In the genomic region with DNA sequence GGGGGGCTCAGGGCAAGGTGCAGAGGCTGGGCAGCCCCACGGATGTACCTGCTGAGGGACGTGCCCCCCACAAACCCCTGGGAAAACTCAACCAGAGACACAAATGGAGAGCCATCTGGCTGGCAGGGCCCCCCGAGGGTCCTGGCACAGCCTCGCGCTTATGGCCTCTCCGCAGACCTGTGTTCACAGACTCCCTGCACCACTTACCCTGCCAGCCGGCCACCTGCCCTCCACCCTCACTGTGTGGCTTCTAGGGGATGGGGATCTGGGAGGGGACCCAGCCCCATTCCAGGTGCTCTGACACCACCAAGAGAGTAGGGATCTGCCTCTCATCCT, we compare ENCODE assay signal across 13 cellular contexts. TPM values are rescaled to one million over a fixed set of nuclear protein-coding genes. Genes with fewer than 3 reads are reported as not detected.
A peak's percentile ranks its signal among the peaks of the same experiment; 100 is the strongest.
DNase-seq lines count a peak whose midpoint lies in the region; ATAC-seq and TF ChIP-seq lines count a peak whose summit lies in the region.
"Had no signal": no experiment of that assay in that cellular context is flagged by ENCODE, and none has a peak within 500 bp of the region (broad histone marks: within the 10 kb centered on the region; RNA-seq: fewer than 3 reads in every experiment).

No MANE protein-coding gene starts in this region.

- dilution Hi-C loops in mammary epithelial cell (cut with HindIII; ENCODE audit: low sequenced_read_pairs) = no loop called here

- no peaks in the 10 kb centered on the region for H3K36me3 Mint-ChIP-seq in activated CD4-positive, alpha-beta T cell treated with anti-CD3 and anti-CD28 coated beads, Interleukin-2, amount 10 ng/mL, durations not matched to agents 24 days and 14 days (ENCODE audit: low read depth)

- intact Hi-C loops in heart left ventricle (cut with DNase I) (loop anchor here in 2 of 10 donors (5.0 kb wide), 2 partner anchors 42 to 47 kb away; no protein-coding TSS in a partner anchor), cardiac septum (cut with DNase I) (no loop called here), mammary epithelial cell (cut with micrococcal nuclease) (no loop called here), uterus (cut with DNase I; ENCODE audit: low total_unique reads) (no loop called here)
- intact Hi-C loops in activated CD4-positive, alpha-beta T cell treated with anti-CD3 and anti-CD28 coated beads, Interleukin-2, amount 10 ng/mL, durations not matched to agents 24 days and 14 days (cut with micrococcal nuclease) = no loop called here

- no peak for ATAC-seq in heart left ventricle

- H3K9ac ChIP-seq in mammary epithelial cell (ENCODE audit: insufficient read depth, low read length) = no peak overlapping the region
- H3K9ac ChIP-seq in neural cell (ENCODE audit: low read length) = peak overlapping the region; percentile 24

- no peak for TF ChIP-seq EP300 in neural cell (conservative IDR thresholded peaks at IDR 0.05; ENCODE audit: poor library complexity, severe bottlenecking)

- H3K4me1 ChIP-seq in heart left ventricle (peaks cover 13 to 47% (median 38%) of the 10 kb centered on the region in 12 donors), mammary epithelial cell (ENCODE audit: insufficient read depth, low read length) (peaks cover 14% of the 10 kb centered on the region), uterus (peaks cover 0 to 24% of the 10 kb centered on the region in 2 donors)

- in situ Hi-C loops in mammary epithelial cell (cut with MboI; ENCODE audit: low sequenced_read_pairs in 2 of 2) = no loop called here

- BruUV-seq in mammary epithelial cell (replicated peaks; lab: Mats Ljungman, UMichigan) = no TSS peak

- peak overlapping the region; percentile 32 to 86 (median 69) for H3K27ac ChIP-seq in heart left ventricle
- H3K27ac ChIP-seq in mammary epithelial cell (ENCODE audit: insufficient read depth, low read depth, low read length) = no peak overlapping the region
- H3K27ac ChIP-seq in neural cell (ENCODE audit: low read length) = no peak overlapping the region
- H3K27ac ChIP-seq in uterus = peak overlapping the region; percentile 74 to 91

- CTCF ChIA-PET in mammary epithelial cell (lab: Charles Lee; ENCODE audit: low non-redundant PET) = no interaction called here

- peaks cover 10% of the 10 kb centered on the region for H3K4me1 Mint-ChIP-seq in activated CD4-positive, alpha-beta T cell treated with anti-CD3 and anti-CD28 coated beads, Interleukin-2, amount 10 ng/mL, durations not matched to agents 24 days and 14 days

- TF ChIP-seq POLR2A in heart left ventricle (IDR thresholded peaks at IDR 0.05) (no peak), uterus (IDR thresholded peaks at IDR 0.05) (no peak)

- no peaks in the 10 kb centered on the region for H3K9me3 Mint-ChIP-seq in activated CD4-positive, alpha-beta T cell treated with anti-CD3 and anti-CD28 coated beads, Interleukin-2, amount 10 ng/mL, durations not matched to agents 24 days and 14 days
- H3K9me3 Mint-ChIP-seq: activated B cell treated with CpG ODN at 0.5 μM for 24 hours had no signal

- H3K27ac Mint-ChIP-seq in activated CD4-positive, alpha-beta T cell treated with anti-CD3 and anti-CD28 coated beads, Interleukin-2, amount 10 ng/mL, durations not matched to agents 24 days and 14 days = no peak overlapping the region
- H3K27ac Mint-ChIP-seq: activated B cell treated with CpG ODN at 0.5 μM for 24 hours; activated naive CD8-positive, alpha-beta T cell had no signal

- H3K4me3 Mint-ChIP-seq in activated CD4-positive, alpha-beta T cell treated with anti-CD3 and anti-CD28 coated beads, Interleukin-2, amount 10 ng/mL, durations not matched to agents 24 days and 14 days = no peak overlapping the region
- H3K4me3 Mint-ChIP-seq: activated B cell treated with CpG ODN at 0.5 μM for 24 hours; activated naive CD8-positive, alpha-beta T cell had no signal

- DNase-seq in heart left ventricle = peak in 1 of 5 donors; percentile 34
- DNase-seq in cardiac septum (ENCODE audit: low spot score) = no peak
- no peak for DNase-seq in mammary epithelial cell
- no peak for DNase-seq in uterus
- no peak for DNase-seq in NCI-H69 (lab: John Stamatoyannopoulos, UW)
- DNase-seq in OCI-M1 (lab: John Stamatoyannopoulos, UW) = no peak
- no peak for DNase-seq in activated CD4-positive, alpha-beta T cell treated with anti-CD3 and anti-CD28 coated beads, Interleukin-2, amount 10 ng/mL, durations not matched to agents 24 days and 14 days
- DNase-seq: activated B cell treated with CpG ODN at 0.5 μM for 24 hours had no signal

- H3K36me3 ChIP-seq in heart left ventricle (no peaks in the 10 kb centered on the region), mammary epithelial cell (ENCODE audit: insufficient read depth, low read length) (no peaks in the 10 kb centered on the region), neural cell (ENCODE audit: insufficient read depth, low read length) (no peaks in the 10 kb centered on the region), uterus (no peaks in the 10 kb centered on the region)

- WGBS in heart left ventricle, 4 donors = 80 to 84% (median 83%) methylated on average over 7 of the region's 7 CpGs
- 81% methylated on average over 4 of the region's 7 CpGs for WGBS in mammary epithelial cell (ENCODE audit: low coverage, missing lambda C conversion rate)

- H3K27me3 Mint-ChIP-seq in activated CD4-positive, alpha-beta T cell treated with anti-CD3 and anti-CD28 coated beads, Interleukin-2, amount 10 ng/mL, durations not matched to agents 24 days and 14 days = peaks cover 27% of the 10 kb centered on the region

- peaks cover 0 to 21% (median 0%) of the 10 kb centered on the region in 9 donors for H3K27me3 ChIP-seq in heart left ventricle
- H3K27me3 ChIP-seq in mammary epithelial cell (ENCODE audit: insufficient read depth, low read length) = peaks cover 12% of the 10 kb centered on the region
- H3K27me3 ChIP-seq in neural cell (ENCODE audit: insufficient read depth, low read depth, low read length) = peaks cover 12% of the 10 kb centered on the region
- no peaks in the 10 kb centered on the region for H3K27me3 ChIP-seq in uterus

- TF ChIP-seq CTCF in heart left ventricle (IDR thresholded peaks at IDR 0.05) (no peak), mammary epithelial cell (conservative IDR thresholded peaks at IDR 0.05 in 1 of 2, IDR thresholded peaks at IDR 0.05 in 1 of 2; ENCODE audit: extremely low read depth in 1 of 2, insufficient read depth in 1 of 2, low read depth in 1 of 2, low read length in 2 of 2) (no peak), neural cell (IDR thresholded peaks at IDR 0.05; ENCODE audit: poor library complexity, severe bottlenecking) (no peak), uterus (IDR thresholded peaks at IDR 0.05) (no peak)

- TF ChIP-seq RAD21 in neural cell (conservative IDR thresholded peaks at IDR 0.05) = no peak

- no peaks in the 10 kb centered on the region for H3K79me2 ChIP-seq in mammary epithelial cell (ENCODE audit: insufficient read depth, low read length)
- peaks cover 5% of the 10 kb centered on the region for H3K79me2 ChIP-seq in neural cell (replicated peaks; ENCODE audit: insufficient read depth, low read length)

- H3F3A ChIP-seq in neural cell (ENCODE audit: insufficient read depth, low read length, poor library complexity, severe bottlenecking) = peaks cover 5% of the 10 kb centered on the region

- H3K9me3 ChIP-seq in heart left ventricle (no peaks in the 10 kb centered on the region), mammary epithelial cell (replicated peaks; ENCODE audit: insufficient read depth, low read length) (no peaks in the 10 kb centered on the region), neural cell (ENCODE audit: low read length) (no peaks in the 10 kb centered on the region), uterus (no peaks in the 10 kb centered on the region)

- peak overlapping the region; percentile 64 for H2AFZ ChIP-seq in mammary epithelial cell (ENCODE audit: low read depth, low read length)
- no peak overlapping the region for H2AFZ ChIP-seq in neural cell (ENCODE audit: low read depth, low read length)

- peak overlapping the region; percentile 40 for H3K4me2 ChIP-seq in mammary epithelial cell (ENCODE audit: insufficient read depth, low read depth, low read length)
- no peak overlapping the region for H3K4me2 ChIP-seq in neural cell (ENCODE audit: low read length)

- no peaks in the 10 kb centered on the region for H3K9me2 ChIP-seq in neural cell (ENCODE audit: insufficient read depth, low read length)

- H4K20me1 ChIP-seq in mammary epithelial cell (ENCODE audit: insufficient read depth, low read length) = no peaks in the 10 kb centered on the region
- no peaks in the 10 kb centered on the region for H4K20me1 ChIP-seq in neural cell (ENCODE audit: insufficient read depth)

- H3K4me3 ChIP-seq in heart left ventricle = no peak overlapping the region
- H3K4me3 ChIP-seq in mammary epithelial cell (replicated peaks in 1 of 3; ENCODE audit: insufficient read depth in 1 of 3, low read depth in 2 of 3, low read length in 3 of 3) = no peak overlapping the region
- no peak overlapping the region for H3K4me3 ChIP-seq in neural cell (ENCODE audit: low read length)
- H3K4me3 ChIP-seq in uterus = no peak overlapping the region

RNA-seq across cellular contexts. Expression of gene ZBTB46, which starts 3.4 kb away (rescaled TPM):
- total RNA-seq in heart left ventricle (10 to 100 TPM; 11.2 to 27.4 (median 14.4) TPM), cardiac septum (17.4 TPM), mammary epithelial cell (1 to 10 TPM in 1 of 2 donors, under 1 TPM in 1; 0.52 to 1.5 TPM), uterus (10 to 100 TPM in 3 of 4 donors, 1 to 10 TPM in 1; 5.0 to 62.8 (median 38.8) TPM)
- polyA plus RNA-seq in heart left ventricle (1 to 10 TPM; 6.6 to 8.2 TPM), mammary epithelial cell (0.12 TPM), neural cell (15.0 and 21.0 TPM in 2 replicates)
- polyA minus RNA-seq in mammary epithelial cell (not detected), neural cell (43.5 and 48.2 TPM in 2 replicates)
- 0.84 and 1.0 TPM in 2 replicates for total RNA-seq in activated CD4-positive, alpha-beta T cell treated with anti-CD3 and anti-CD28 coated beads, Interleukin-2, amount 10 ng/mL, durations not matched to agents 24 days and 14 days

RNA-seq across cellular contexts. Expression of gene ABHD16B, which starts 26.8 kb away (rescaled TPM):
- total RNA-seq in heart left ventricle (not detected), cardiac septum (not detected), mammary epithelial cell (not detected), uterus (not detected)
- polyA plus RNA-seq in heart left ventricle (under 1 TPM; 0.12 to 0.72 TPM), mammary epithelial cell (not detected), neural cell (not detected in 2 replicates)
- polyA minus RNA-seq in mammary epithelial cell (not detected), neural cell (not detected in 2 replicates)
- 0.19 TPM in 1 of 2 replicates, not detected in the other for total RNA-seq in activated CD4-positive, alpha-beta T cell treated with anti-CD3 and anti-CD28 coated beads, Interleukin-2, amount 10 ng/mL, durations not matched to agents 24 days and 14 days
- total RNA-seq: activated B cell treated with CpG ODN at 0.5 μM for 24 hours, dermis blood vessel endothelial cell, mucosa of gallbladder, SK-MEL-5 had no signal

RNA-seq across cellular contexts. Expression of gene TPD52L2, which starts 30.6 kb away (rescaled TPM):
- total RNA-seq in heart left ventricle (100 to 1,000 TPM in 1 of 9 donors, 10 to 100 TPM in 8; 65.0 to 122 (median 72.2) TPM), cardiac septum (72.0 TPM), mammary epithelial cell (100 to 1,000 TPM; 122 to 150 TPM), uterus (10 to 100 TPM; 44.1 to 77.8 (median 62.0) TPM)
- polyA plus RNA-seq in heart left ventricle (100 to 1,000 TPM in 1 of 2 donors, 10 to 100 TPM in 1; 44.4 to 179 TPM), mammary epithelial cell (157 TPM), neural cell (142 TPM in 2 replicates)
- polyA minus RNA-seq in mammary epithelial cell (115 TPM), neural cell (54.2 and 57.5 TPM in 2 replicates)
- 75.9 and 78.8 TPM in 2 replicates for total RNA-seq in activated CD4-positive, alpha-beta T cell treated with anti-CD3 and anti-CD28 coated beads, Interleukin-2, amount 10 ng/mL, durations not matched to agents 24 days and 14 days

Comparison
In these comparisons a context has a peak if more than half of its experiments do, and no peak if none do; other contexts are left out.
1. H3K27ac ChIP-seq: peak in heart left ventricle (12 of 12) and uterus (2 of 2); none in mammary epithelial cell (single experiment) and neural cell (single experiment).